ENCODE assay signal across 1 cellular context in genomic region chr4:55397521-55398321, GRCh38.
TF ChIP-seq lines count a peak whose summit lies in the region.

No MANE protein-coding gene starts in this region.

TF ChIP-seq in H1, 55 proteins besides CTCF, POLR2A, EP300 and RAD21:
- TF ChIP-seq BCL11A (IDR thresholded peaks at IDR 0.05; ENCODE audit: low read depth in 2 of 2, low read length in 2 of 2) (no peak), RNF2 (IDR thresholded peaks at IDR 0.05; ENCODE audit: borderline replicate concordance, low read depth, low read length, missing control alignments, poor library complexity, severe bottlenecking) (no peak), BRCA1 (IDR thresholded peaks at IDR 0.05; ENCODE audit: low read depth, low read length) (no peak), EZH2 (IDR thresholded peaks at IDR 0.05; ENCODE audit: low read depth, low read length, severe bottlenecking) (no peak), SP2 (IDR thresholded peaks at IDR 0.05; ENCODE audit: low read length) (no peak), KDM5A (IDR thresholded peaks at IDR 0.05; ENCODE audit: low read length) (no peak), MAFK (IDR thresholded peaks at IDR 0.05; ENCODE audit: low read depth, low read length) (no peak), KDM4A (IDR thresholded peaks at IDR 0.05; ENCODE audit: low read depth, low read length, severe bottlenecking) (no peak), ATF3 (IDR thresholded peaks at IDR 0.05; ENCODE audit: insufficient read depth, low read depth, low read length) (no peak), BACH1 (IDR thresholded peaks at IDR 0.05; ENCODE audit: low read length) (no peak), CHD1 (IDR thresholded peaks at IDR 0.05; ENCODE audit: low read depth, low read length) (no peak), EGR1 (IDR thresholded peaks at IDR 0.05; ENCODE audit: borderline replicate concordance, low read depth, low read length) (no peak), CEBPB (IDR thresholded peaks at IDR 0.05; ENCODE audit: low read depth, low read length) (no peak)
- TF ChIP-seq, protein P1, sequence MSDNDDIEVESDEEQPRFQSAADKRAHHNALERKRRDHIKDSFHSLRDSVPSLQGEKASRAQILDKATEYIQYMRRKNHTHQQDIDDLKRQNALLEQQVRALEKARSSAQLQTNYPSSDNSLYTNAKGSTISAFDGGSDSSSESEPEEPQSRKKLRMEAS (IDR thresholded peaks at IDR 0.05), result no peak
